Comparison of ENCODE assay signal across 9 cellular contexts in genomic region chr7:106153891-106154449, GRCh38.
DNase-seq lines count a peak whose midpoint lies in the region; ATAC-seq and TF ChIP-seq lines count a peak whose summit lies in the region.
"Had no signal": no experiment of that assay in that cellular context is flagged by ENCODE, and none has a peak within 500 bp of the region (broad histone marks: within the 10 kb centered on the region; RNA-seq: fewer than 3 reads in every experiment).

No MANE protein-coding gene starts in this region.

- peak; percentile 98 for TF ChIP-seq CTCF in cardiac fibroblast (IDR thresholded peaks at IDR 0.05; ENCODE audit: low read depth, low read length)

- ATAC-seq in HG03066 (IDR thresholded peaks at IDR 0.05; ENCODE audit: low read depth, unreplicated experiment) = peak; percentile 70

- H3K4me3 ChIP-seq in cardiac fibroblast (replicated peaks in 1 of 2; ENCODE audit: low read depth in 2 of 2, low read length in 2 of 2) = no peak overlapping the region
- H3K4me3 ChIP-seq: BLaER1 had no signal

- peak; percentile 56 for DNase-seq in NCI-H510A treated with DMSO at 0.1 percent for 48 hours (lab: John Stamatoyannopoulos, UW)
- DNase-seq in NCI-H510A (lab: John Stamatoyannopoulos, UW) = no peak
- DNase-seq in NCI-H2196 (lab: John Stamatoyannopoulos, UW; ENCODE audit: unreplicated experiment) = peak; percentile 81
- DNase-seq in activated CD4-positive, CD25-positive, alpha-beta regulatory T cell treated with anti-CD3 and anti-CD28 coated beads, Interleukin-2, amount 50 U/mL, for 16 hours (ENCODE audit: low read depth, low spot score) = peak; percentile 39
- DNase-seq in cardiac fibroblast (ENCODE audit: low read depth in 2 of 2) = peak; percentile 81 to 89
- DNase-seq in kidney glomerular epithelial cell (lab: John Stamatoyannopoulos, UW) = peak; percentile 36
- peak; percentile 74 for DNase-seq in stimulated activated CD4-positive, alpha-beta T cell treated with anti-CD3 and anti-CD28 coated beads, Interleukin-1b, Interleukin-23, amount 100 ng/mL, for 48 hours
